Comparison of ENCODE assay signal across 9 cellular contexts in the genomic region with DNA sequence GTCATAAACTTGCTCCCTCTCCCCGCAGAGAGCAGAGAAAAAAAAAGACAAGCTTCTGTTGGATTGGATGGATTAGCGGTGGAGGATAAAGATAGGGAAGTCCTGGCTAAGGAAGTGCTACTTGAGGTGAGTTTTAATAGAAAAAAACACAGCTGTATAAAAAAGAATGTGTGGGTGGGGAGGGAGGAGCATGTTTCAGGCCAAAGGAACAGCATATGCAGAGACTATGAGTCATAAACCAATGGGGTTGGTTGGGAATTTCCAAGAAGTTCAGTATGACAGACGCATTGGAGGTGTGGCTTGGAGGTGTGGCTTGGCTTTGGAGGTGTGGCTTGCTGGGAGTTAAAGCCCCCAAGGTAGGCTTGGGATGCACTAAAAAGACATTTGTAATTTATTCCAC.
A peak's percentile ranks its signal among the peaks of the same experiment; 100 is the strongest.
DNase-seq lines count a peak whose midpoint lies in the region; ATAC-seq and TF ChIP-seq lines count a peak whose summit lies in the region.
"Had no signal": no experiment of that assay in that cellular context is flagged by ENCODE, and none has a peak within 500 bp of the region (broad histone marks: within the 10 kb centered on the region; RNA-seq: fewer than 3 reads in every experiment).

No MANE protein-coding gene starts in this region.

- H3K9me3 ChIP-seq in PC-9 (ENCODE audit: insufficient read depth, low read depth), result no peaks in the 10 kb centered on the region
- no peaks in the 10 kb centered on the region for H3K9me3 ChIP-seq in colonic mucosa

- CTCF ChIA-PET in PC-9 (lab: Charles Lee), result no interaction called here

- TF ChIP-seq CTCF in PC-9 (conservative IDR thresholded peaks at IDR 0.05), result no peak
- TF ChIP-seq CTCF in colonic mucosa (IDR thresholded peaks at IDR 0.05), result no peak

- H3K4me1 ChIP-seq in PC-9 (replicated peaks; ENCODE audit: insufficient read depth), result no peaks in the 10 kb centered on the region
- H3K4me1 ChIP-seq in colonic mucosa, result no peaks in the 10 kb centered on the region

- no peak overlapping the region for H3K9ac ChIP-seq in colonic mucosa (ENCODE audit: low read depth in 2 of 2, low read length in 2 of 2)

- H3K4me3 ChIP-seq in PC-9 (no peak overlapping the region), colonic mucosa (no peak overlapping the region)

- no peak overlapping the region for H3K27ac ChIP-seq in PC-9
- H3K27ac ChIP-seq in colonic mucosa, result no peak overlapping the region

- DNase-seq in PC-9 (peak; percentile 34 to 39), colonic mucosa (peak; percentile 25), AG08395 (ENCODE audit: low spot score) (no peak), putamen (ENCODE audit: low spot score) (no peak), NCI-H1436 (lab: John Stamatoyannopoulos, UW) (no peak)
- DNase-seq in stimulated activated CD4-positive, alpha-beta T cell treated with anti-CD3 and anti-CD28 coated beads, Interleukin-4, amount 100 ng/mL, for 48 hours (ENCODE audit: low read depth in 2 of 2), result peak; percentile 20 to 32

- no peaks in the 10 kb centered on the region for H3F3A ChIP-seq in PC-9 (ENCODE audit: insufficient read depth, low read depth)

- H3K27me3 ChIP-seq in PC-9 (ENCODE audit: insufficient read depth, low read depth), result no peaks in the 10 kb centered on the region
- H3K27me3 ChIP-seq in colonic mucosa, result no peaks in the 10 kb centered on the region

- no peaks in the 10 kb centered on the region for H4K20me1 ChIP-seq in PC-9 (ENCODE audit: insufficient read depth)

- H3K4me2 ChIP-seq in PC-9, result no peak overlapping the region

- no peak overlapping the region for H2AFZ ChIP-seq in PC-9

- no TSS peak for BruUV-seq in PC-9 (replicated peaks; lab: Mats Ljungman, UMichigan)

- H3K9me2 ChIP-seq in PC-9 (ENCODE audit: insufficient read depth), result no peaks in the 10 kb centered on the region

- H3K36me3 ChIP-seq in PC-9 (ENCODE audit: low read depth) (no peaks in the 10 kb centered on the region), colonic mucosa (no peaks in the 10 kb centered on the region)

- H3K79me2 ChIP-seq in PC-9 (ENCODE audit: low read depth), result no peaks in the 10 kb centered on the region

- ATAC-seq in GM18873 (IDR thresholded peaks at IDR 0.05; ENCODE audit: low FRiP score, unreplicated experiment) (peak; percentile 97), HG02798 (IDR thresholded peaks at IDR 0.05; ENCODE audit: poor library complexity, unreplicated experiment) (peak; percentile 96)
- ATAC-seq: naive thymus-derived CD4-positive, alpha-beta T cell had no signal

- intact Hi-C loops in PC-9 (cut with micrococcal nuclease; ENCODE audit: unreplicated experiment), result no loop called here
- intact Hi-C loops in colonic mucosa (cut with DNase I), result no loop called here

- POLR2A ChIA-PET in PC-9 (lab: Charles Lee; ENCODE audit: unreplicated experiment), result interaction anchor here (1.0 kb wide), 1 partner anchor 128 kb away, joined by 9 read pairs; no protein-coding TSS in a partner anchor

Comparison
In these comparisons a context has a peak if more than half of its experiments do, and no peak if none do; other contexts are left out.
1. DNase-seq: peak in PC-9 (2 of 2), colonic mucosa (single experiment) and stimulated activated CD4-positive, alpha-beta T cell treated with anti-CD3 and anti-CD28 coated beads, Interleukin-4, amount 100 ng/mL, for 48 hours (2 of 2); none in AG08395 (single experiment), putamen (single experiment) and NCI-H1436 (single experiment).